8 cellular contexts compared by ENCODE assay signal in the genomic region with DNA sequence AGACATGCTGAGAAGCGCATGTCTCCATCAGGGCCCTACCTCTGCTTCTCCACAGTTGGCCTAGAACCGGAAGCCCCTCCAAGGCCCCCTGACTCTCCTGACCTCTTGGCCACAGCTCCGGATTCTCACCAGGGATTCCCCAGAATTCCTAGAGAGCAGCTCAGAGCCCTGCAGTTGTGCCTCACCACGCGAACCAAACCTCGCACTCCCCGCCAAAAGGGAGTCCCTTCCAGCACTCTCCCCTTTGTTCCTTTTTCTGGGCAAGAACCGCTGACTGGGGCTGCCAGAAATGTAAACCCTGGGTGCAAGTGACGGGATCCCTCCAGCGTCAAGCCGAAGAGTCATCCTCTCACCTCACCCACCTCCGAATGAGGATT. TPM values are rescaled to one million over a fixed set of nuclear protein-coding genes. Genes with fewer than 3 reads are reported as not detected.
DNase-seq lines count a peak whose midpoint lies in the region; ATAC-seq and TF ChIP-seq lines count a peak whose summit lies in the region.

No MANE protein-coding gene starts in this region.

- H3K4me1 ChIP-seq in naive thymus-derived CD4-positive, alpha-beta T cell (ENCODE audit: control insufficient read depth in 2 of 2, insufficient read depth in 2 of 2, low read length in 2 of 2), result peaks cover 0 to 4% of the 10 kb centered on the region in 2 donors

- no peaks in the 10 kb centered on the region for H3K9me3 Mint-ChIP-seq in naive thymus-derived CD4-positive, alpha-beta T cell

- H3K9me3 ChIP-seq in naive thymus-derived CD4-positive, alpha-beta T cell (ENCODE audit: control insufficient read depth in 2 of 3, low read length in 3 of 3), result no peaks in the 10 kb centered on the region

- peaks cover 0 to 10% (median 0%) of the 10 kb centered on the region in 5 donors for H3K36me3 Mint-ChIP-seq in naive thymus-derived CD4-positive, alpha-beta T cell

- intact Hi-C loops in dorsolateral prefrontal cortex (cut with DNase I), result no loop called here
- intact Hi-C loops in naive thymus-derived CD4-positive, alpha-beta T cell (cut with micrococcal nuclease), result no loop called here

- H3K4me3 ChIP-seq in AG04449 (ENCODE audit: low read depth, low read length) (peak overlapping the region; percentile 61), HL-60 (replicated peaks; ENCODE audit: insufficient read depth, low read length) (peak overlapping the region; percentile 50; the same call in 1 of the 2 replicates), dorsolateral prefrontal cortex (peak overlapping the region; percentile 39 to 79 (median 65))
- peak overlapping the region; percentile 37 for H3K4me3 ChIP-seq in naive thymus-derived CD4-positive, alpha-beta T cell (ENCODE audit: low read length)

- peaks cover 5 to 12% (median 8%) of the 10 kb centered on the region in 7 donors for H3K4me1 Mint-ChIP-seq in naive thymus-derived CD4-positive, alpha-beta T cell

- peaks cover 25% of the 10 kb centered on the region for H3K27me3 ChIP-seq in HL-60 (ENCODE audit: insufficient read depth, poor library complexity, severe bottlenecking)
- peaks cover 0 to 5% (median 0%) of the 10 kb centered on the region in 45 donors for H3K27me3 ChIP-seq in dorsolateral prefrontal cortex
- H3K27me3 ChIP-seq in naive thymus-derived CD4-positive, alpha-beta T cell (ENCODE audit: control insufficient read depth in 2 of 2, insufficient read depth in 2 of 2, low read length in 2 of 2), result no peaks in the 10 kb centered on the region

- H3K36me3 ChIP-seq in naive thymus-derived CD4-positive, alpha-beta T cell (ENCODE audit: control insufficient read depth in 2 of 3, insufficient read depth in 3 of 3, low read length in 3 of 3), result no peaks in the 10 kb centered on the region

- CTCF ChIA-PET in AG04449 (lab: Yijun Ruan, JAX), result no interaction called here
- CTCF ChIA-PET in naive thymus-derived CD4-positive, alpha-beta T cell (lab: Charles Lee), result no interaction called here

- H3K27ac ChIP-seq in HL-60 (replicated peaks) (no peak overlapping the region), dorsolateral prefrontal cortex (peak overlapping the region in 52 of 59 donors; percentile 1 to 86 (median 69))
- no peak overlapping the region for H3K27ac ChIP-seq in naive thymus-derived CD4-positive, alpha-beta T cell (ENCODE audit: low read depth, low read length)

- TF ChIP-seq CTCF in AG04449 (IDR thresholded peaks at IDR 0.05; ENCODE audit: insufficient read depth, low read length, missing control alignments), result no peak
- TF ChIP-seq CTCF in HL-60 (IDR thresholded peaks at IDR 0.05; ENCODE audit: insufficient read depth, low read length), result no peak
- no peak for TF ChIP-seq CTCF in dorsolateral prefrontal cortex (IDR thresholded peaks at IDR 0.05 in 54 of 56, conservative IDR thresholded peaks at IDR 0.05 in 2 of 56; ENCODE audit: low read depth in 1 of 56, partially characterized antibody in 56 of 56)

- POLR2A ChIA-PET in AG04449 (lab: Yijun Ruan, JAX), result no interaction called here
- POLR2A ChIA-PET in naive thymus-derived CD4-positive, alpha-beta T cell (lab: Charles Lee), result interaction anchor here (0.5 kb wide), 1 partner anchor 143 kb away, joined by 4 read pairs; no protein-coding TSS in a partner anchor

- peak overlapping the region; percentile 72 to 91 (median 84) for H3K4me3 Mint-ChIP-seq in naive thymus-derived CD4-positive, alpha-beta T cell

- peaks cover 0 to 34% (median 9%) of the 10 kb centered on the region in 5 donors for H3K27me3 Mint-ChIP-seq in naive thymus-derived CD4-positive, alpha-beta T cell

- no peak for DNase-seq in AG04449 (ENCODE audit: low read depth, low spot score)
- no peak for DNase-seq in HL-60 (ENCODE audit: low read depth in 1 of 2, low spot score in 1 of 2)
- DNase-seq in dorsolateral prefrontal cortex, result peak in 2 of 10 donors; percentile 23 to 55
- DNase-seq in naive thymus-derived CD4-positive, alpha-beta T cell, result no peak
- no peak for DNase-seq in activated CD4-positive, CD25-positive, alpha-beta regulatory T cell (lab: John Stamatoyannopoulos, UW)
- no peak for DNase-seq in stimulated activated CD4-positive, alpha-beta T cell treated with anti-CD3 and anti-CD28 coated beads, Interleukin-2, amount 100 ng/mL, for 24 hours
- no peak for DNase-seq in DMS 273 (lab: John Stamatoyannopoulos, UW; ENCODE audit: unreplicated experiment)
- DNase-seq in DMS79 treated with DMSO at 0.1 percent for 48 hours (lab: John Stamatoyannopoulos, UW), result no peak

- H3K27ac Mint-ChIP-seq in naive thymus-derived CD4-positive, alpha-beta T cell, result peak overlapping the region in 7 of 9 donors; percentile 29 to 65 (median 60)

- no peak for ATAC-seq in naive thymus-derived CD4-positive, alpha-beta T cell

RNA-seq across cellular contexts. Expression of a gene that starts 36.7 kb away (rescaled TPM):
- 100 to 1,000 TPM in 25 of 120 experiments, 10 to 100 TPM in 95; 35.8 to 151 (median 83.7) TPM for total RNA-seq in dorsolateral prefrontal cortex
- 10 to 100 TPM in 4 of 5 experiments, 1 to 10 TPM in 1; 3.0 to 24.1 (median 19.8) TPM for total RNA-seq in naive thymus-derived CD4-positive, alpha-beta T cell
- polyA plus RNA-seq in naive thymus-derived CD4-positive, alpha-beta T cell, result 10 to 100 TPM in 1 of 2 donors, 1 to 10 TPM in 1; 4.0 to 21.0 TPM

Comparison
In these comparisons a context has a peak if more than half of its experiments do, and no peak if none do; other contexts are left out.
1. H3K27ac ChIP-seq: peak in dorsolateral prefrontal cortex (52 of 59); none in HL-60 (single experiment) and naive thymus-derived CD4-positive, alpha-beta T cell (single experiment).
2. Peak in every context shown above with its lines, with median percentiles within 50 percentile points of each other: H3K4me3 ChIP-seq.